ENCODE assay signal across 14 cellular contexts in the genomic region with DNA sequence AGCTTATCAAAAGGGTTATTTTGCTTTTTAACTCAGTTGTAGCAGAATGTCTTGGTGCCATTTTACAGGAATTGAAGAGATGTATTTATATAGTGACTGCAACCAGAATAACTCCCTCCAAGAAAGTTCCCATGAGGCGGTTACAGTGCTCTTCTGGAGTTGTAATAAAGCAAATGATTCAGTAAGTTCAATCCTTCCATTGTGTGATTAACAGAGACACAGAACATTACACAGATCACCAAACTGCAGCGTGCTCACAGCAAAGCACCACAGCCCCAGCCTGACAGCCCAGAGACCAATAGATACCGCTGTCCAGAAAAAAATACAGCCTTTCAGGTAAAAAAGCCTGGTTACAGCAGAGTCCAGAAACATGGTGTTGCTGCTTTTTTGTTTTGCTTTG. TPM values are rescaled to one million over a fixed set of nuclear protein-coding genes. Genes with fewer than 3 reads are reported as not detected.
DNase-seq lines count a peak whose midpoint lies in the region; ATAC-seq, FAIRE-seq and TF ChIP-seq lines count a peak whose summit lies in the region.
"Had no signal": no experiment of that assay in that cellular context is flagged by ENCODE, and none has a peak within 500 bp of the region (broad histone marks: within the 10 kb centered on the region; RNA-seq: fewer than 3 reads in every experiment).

No MANE protein-coding gene starts in this region.

- no peaks in the 10 kb centered on the region for H3K36me3 Mint-ChIP-seq in brain
- H3K36me3 Mint-ChIP-seq: CD4-positive, CD25-positive, alpha-beta regulatory T cell; CD8-positive, alpha-beta memory T cell had no signal

- peak; percentile 30 for FAIRE-seq in H54 (lab: Jason Lieb, UNC)
- FAIRE-seq: D721Med, G401.6, GM12891 had no signal

- peaks cover 61% of the 10 kb centered on the region for H3K4me1 Mint-ChIP-seq in brain
- H3K4me1 Mint-ChIP-seq: CD4-positive, CD25-positive, alpha-beta regulatory T cell; CD8-positive, alpha-beta memory T cell had no signal

- H3K27me3 Mint-ChIP-seq in brain = peaks cover 3% of the 10 kb centered on the region

- DNase-seq in H54 (ENCODE audit: insufficient read length, low spot score) (no peak), midbrain (lab: John Stamatoyannopoulos, UW) (peak; percentile 19), NCI-H1436 (lab: John Stamatoyannopoulos, UW) (no peak)
- no peak for DNase-seq in activated CD4-positive, CD25-positive, alpha-beta regulatory T cell (lab: John Stamatoyannopoulos, UW)
- DNase-seq: BE2C; CD4-positive, CD25-positive, alpha-beta regulatory T cell; CD8-positive, alpha-beta memory T cell; COR-L47; HCEC 1CT had no signal

- TF ChIP-seq POLR2A in H54 (IDR thresholded peaks at IDR 0.05; ENCODE audit: low read depth, low read length) = no peak

- no peaks in the 10 kb centered on the region for H3K9me3 Mint-ChIP-seq in brain
- H3K9me3 Mint-ChIP-seq: CD8-positive, alpha-beta memory T cell had no signal

- ATAC-seq in GM21717 (IDR thresholded peaks at IDR 0.05; ENCODE audit: unreplicated experiment) = no peak

- H3K4me3 Mint-ChIP-seq in brain = no peak overlapping the region
- H3K4me3 Mint-ChIP-seq: CD4-positive, CD25-positive, alpha-beta regulatory T cell; CD8-positive, alpha-beta memory T cell had no signal

- TF ChIP-seq CTCF in brain (conservative IDR thresholded peaks at IDR 0.05) = no peak

- peak overlapping the region in 3 of 5 experiments; percentile 31 to 66 (median 55) for H3K27ac Mint-ChIP-seq in brain
- H3K27ac Mint-ChIP-seq: CD4-positive, CD25-positive, alpha-beta regulatory T cell; CD8-positive, alpha-beta memory T cell had no signal

RNA-seq across cellular contexts. Expression of a gene that starts 21.9 kb away (rescaled TPM):
- polyA plus RNA-seq in brain (ENCODE audit: insufficient read depth, low read depth, low replicate concordance) = 2.3 TPM
- polyA plus RNA-seq: CD4-positive, CD25-positive, alpha-beta regulatory T cell; CD8-positive, alpha-beta memory T cell had no signal
